Comparison of ENCODE assay signal across 18 cellular contexts in the genomic region with DNA sequence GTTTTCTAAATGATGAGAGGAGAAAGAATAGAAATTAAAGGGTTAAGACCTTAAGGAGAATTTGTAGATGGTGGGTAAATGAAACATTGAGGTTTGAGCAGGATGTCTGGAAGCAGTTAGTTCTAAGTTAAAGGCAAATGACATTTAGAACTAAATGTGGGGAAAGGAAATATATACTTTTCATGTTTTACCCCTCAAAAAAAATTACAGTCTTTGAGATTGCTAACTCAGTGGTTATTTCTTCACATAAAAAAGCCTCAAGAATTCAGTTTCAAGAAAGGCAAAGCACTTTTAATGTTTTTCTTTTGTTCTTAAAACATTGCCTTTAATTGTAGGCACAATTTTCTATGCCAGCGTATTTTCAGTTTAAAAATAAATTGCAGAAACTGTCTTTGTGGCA.
"Had no signal": no experiment of that assay in that cellular context is flagged by ENCODE, and none has a peak within 500 bp of the region (broad histone marks: within the 10 kb centered on the region; RNA-seq: fewer than 3 reads in every experiment).

No MANE protein-coding gene starts in this region.

- H3K27me3 ChIP-seq: esophagus squamous epithelium, hepatocyte, spleen had no signal

- H3K36me3 ChIP-seq: esophagus squamous epithelium, spleen had no signal

- H3K4me3 Mint-ChIP-seq: activated B cell treated with CpG ODN at 0.5 μM for 24 hours; activated CD4-positive, alpha-beta memory T cell treated with anti-CD3 and anti-CD28 coated beads, Interleukin-2, amount 10 ng/mL, durations not matched to agents 7 days and 5 days; activated T-helper 17 cell treated with anti-CD3 and anti-CD28 coated beads, Interleukin-2, amount 50 U/mL, for 72 hours; central memory CD8-positive, alpha-beta T cell; effector memory CD8-positive, alpha-beta T cell; memory B cell; naive B cell; stimulated activated memory B cell treated with anti-CD40 and anti-IgM and Interleukin-4, amounts not matched to agents 10 μg/mL and 1 μg/mL and 100 μg/mL, for 72 hours had no signal

- H3K9me3 ChIP-seq: esophagus squamous epithelium, mucosa of descending colon, spleen had no signal

- H3K27me3 Mint-ChIP-seq: activated CD4-positive, alpha-beta memory T cell treated with anti-CD3 and anti-CD28 coated beads, Interleukin-2, amount 10 ng/mL, durations not matched to agents 7 days and 5 days; activated T-helper 17 cell treated with anti-CD3 and anti-CD28 coated beads, Interleukin-2, amount 50 U/mL, for 72 hours; central memory CD8-positive, alpha-beta T cell; effector memory CD8-positive, alpha-beta T cell; memory B cell; naive B cell; stimulated activated memory B cell treated with anti-CD40 and anti-IgM and Interleukin-4, amounts not matched to agents 10 μg/mL and 1 μg/mL and 100 μg/mL, for 72 hours had no signal

- H3K36me3 Mint-ChIP-seq: memory B cell; naive B cell; stimulated activated memory B cell treated with anti-CD40 and anti-IgM and Interleukin-4, amounts not matched to agents 10 μg/mL and 1 μg/mL and 100 μg/mL, for 72 hours had no signal

- H3K4me1 Mint-ChIP-seq: activated B cell treated with CpG ODN at 0.5 μM for 24 hours; central memory CD8-positive, alpha-beta T cell; memory B cell; naive B cell; stimulated activated memory B cell treated with anti-CD40 and anti-IgM and Interleukin-4, amounts not matched to agents 10 μg/mL and 1 μg/mL and 100 μg/mL, for 72 hours had no signal

- H3K4me3 ChIP-seq: esophagus squamous epithelium, hepatocyte, mucosa of descending colon, spleen had no signal

- ATAC-seq: activated T-helper 17 cell treated with anti-CD3 and anti-CD28 coated beads, Interleukin-2, amount 50 U/mL, for 72 hours; effector memory CD8-positive, alpha-beta T cell; mucosa of descending colon; sciatic nerve; stimulated activated memory B cell treated with anti-CD40 and anti-IgM and Interleukin-4, amounts not matched to agents 10 μg/mL and 1 μg/mL and 100 μg/mL, for 72 hours had no signal

- H3K9me3 Mint-ChIP-seq: activated B cell treated with CpG ODN at 0.5 μM for 24 hours; activated CD4-positive, alpha-beta memory T cell treated with anti-CD3 and anti-CD28 coated beads, Interleukin-2, amount 10 ng/mL, durations not matched to agents 7 days and 5 days; activated T-helper 17 cell treated with anti-CD3 and anti-CD28 coated beads, Interleukin-2, amount 50 U/mL, for 72 hours; central memory CD8-positive, alpha-beta T cell; effector memory CD8-positive, alpha-beta T cell; memory B cell; naive B cell; stimulated activated memory B cell treated with anti-CD40 and anti-IgM and Interleukin-4, amounts not matched to agents 10 μg/mL and 1 μg/mL and 100 μg/mL, for 72 hours had no signal

- H3K27ac Mint-ChIP-seq: activated B cell treated with CpG ODN at 0.5 μM for 24 hours; activated CD4-positive, alpha-beta memory T cell treated with anti-CD3 and anti-CD28 coated beads, Interleukin-2, amount 10 ng/mL, durations not matched to agents 7 days and 5 days; effector memory CD8-positive, alpha-beta T cell; memory B cell; stimulated activated memory B cell treated with anti-CD40 and anti-IgM and Interleukin-4, amounts not matched to agents 10 μg/mL and 1 μg/mL and 100 μg/mL, for 72 hours had no signal

- DNase-seq: activated B cell treated with CpG ODN at 0.5 μM for 24 hours; activated CD4-positive, alpha-beta memory T cell treated with anti-CD3 and anti-CD28 coated beads, Interleukin-2, amount 10 ng/mL, durations not matched to agents 7 days and 5 days; activated CD4-positive, alpha-beta T cell treated with anti-CD3 and anti-CD28 coated beads for 48 hours; activated naive CD4-positive, alpha-beta T cell treated with Interleukin-2 at 50 U/mL for 16 hours; activated T-cell treated with anti-CD3 and anti-CD28 coated beads, Interleukin-2, amount 50 U/mL, for 1 hour; effector memory CD8-positive, alpha-beta T cell; esophagus squamous epithelium; foreskin fibroblast; mucosa of descending colon; naive B cell; spleen; stimulated activated CD4-positive, alpha-beta T cell treated with anti-CD3 and anti-CD28 coated beads, Interleukin-4, amount 100 ng/mL, for 4 hours had no signal

- H3K27ac ChIP-seq: esophagus squamous epithelium, hepatocyte, spleen had no signal
